11 cellular contexts compared by ENCODE assay signal in genomic region chr9:87896891-87897290, GRCh38. TPM values are rescaled to one million over a fixed set of nuclear protein-coding genes. Genes with fewer than 3 reads are reported as not detected.
"Had no signal": no experiment of that assay in that cellular context is flagged by ENCODE, and none has a peak within 500 bp of the region (broad histone marks: within the 10 kb centered on the region; RNA-seq: fewer than 3 reads in every experiment).

No MANE protein-coding gene starts in this region.

- ATAC-seq: HepG2, K562 had no signal

- DNase-seq: IMR-90, KBM-7, KG1 had no signal

- FAIRE-seq: HepG2, HTR-8/SVneo, K562 had no signal

- H3K9ac ChIP-seq: KMS-11 had no signal

- H3K4me2 ChIP-seq: KMS-11 had no signal

- H3K4me3 ChIP-seq: K562 had no signal

- H3K27ac ChIP-seq: HL-60, KMS-11 had no signal

RNA-seq across cellular contexts. Expression of gene SPATA31E1, which starts 14.2 kb away (rescaled TPM):
- total RNA-seq: HepG2, HT-29, HT1080, IMR-90, K562 had no signal
- polyA plus RNA-seq: HepG2, IgD-negative memory B cell, K562 had no signal

RNA-seq across cellular contexts. Expression of gene SPATA31C1, which starts 20.9 kb away (rescaled TPM):
- total RNA-seq: HepG2, HT-29, HT1080, IMR-90 had no signal
- polyA plus RNA-seq: HepG2, IgD-negative memory B cell, IMR-90 had no signal
